ENCODE assay signal across 8 cellular contexts in genomic region chr19:43638991-43639494, GRCh38. TPM values are rescaled to one million over a fixed set of nuclear protein-coding genes. Genes with fewer than 3 reads are reported as not detected.
DNase-seq lines count a peak whose midpoint lies in the region; ATAC-seq and TF ChIP-seq lines count a peak whose summit lies in the region.

No MANE protein-coding gene starts in this region.

- POLR2A ChIA-PET in T-cell (lab: Charles Lee), result no interaction called here

- H3K27ac Mint-ChIP-seq in T-cell, result no peak overlapping the region

- peaks cover 7% of the 10 kb centered on the region for H3K4me1 ChIP-seq in rectal smooth muscle tissue (ENCODE audit: control insufficient read depth, insufficient read depth, low read length)

- H3K9ac ChIP-seq in rectal smooth muscle tissue (ENCODE audit: low read length), result peak overlapping the region; percentile 5

- H3K4me3 Mint-ChIP-seq in T-cell, result peak overlapping the region; percentile 70 to 89 (median 80)

- H3K9me3 Mint-ChIP-seq in T-cell, result no peaks in the 10 kb centered on the region

- no peak overlapping the region for H3K27ac ChIP-seq in rectal smooth muscle tissue (ENCODE audit: low read depth, low read length)

- ATAC-seq in T-cell (replicated peaks in 1 of 4) (no peak), GM18517 (IDR thresholded peaks at IDR 0.05; ENCODE audit: unreplicated experiment) (no peak), esophagus mucosa (no peak)

- peaks cover 9 to 22% (median 9%) of the 10 kb centered on the region in 3 donors for H3K4me1 Mint-ChIP-seq in T-cell

- H3K36me3 Mint-ChIP-seq in T-cell, result no peaks in the 10 kb centered on the region

- CTCF ChIA-PET in T-cell (lab: Charles Lee), result no interaction called here

- no peak for TF ChIP-seq CTCF in fibroblast of villous mesenchyme (IDR thresholded peaks at IDR 0.05; ENCODE audit: insufficient read depth, low read depth, low read length)

- 0 out of 2 replicates have a peak overlapping the region, but pooled peaks have one; percentile 3 for H3K4me3 ChIP-seq in GM08714 (ENCODE audit: low read length)
- H3K4me3 ChIP-seq in fibroblast of villous mesenchyme (ENCODE audit: low read depth, low read length), result peak overlapping the region; percentile 35
- H3K4me3 ChIP-seq in rectal smooth muscle tissue (ENCODE audit: low read length), result peak overlapping the region; percentile 38

- H3K27me3 ChIP-seq in rectal smooth muscle tissue (ENCODE audit: control insufficient read depth, insufficient read depth, low read length), result peaks cover 11% of the 10 kb centered on the region

- peaks cover 18 to 36% of the 10 kb centered on the region in 2 donors for H3K27me3 Mint-ChIP-seq in T-cell

- DNase-seq in T-cell, result no peak
- no peak for DNase-seq in fibroblast of villous mesenchyme (ENCODE audit: low read depth)
- DNase-seq in HT-29 (ENCODE audit: low spot score), result no peak
- DNase-seq in GM03348 (ENCODE audit: low spot score), result no peak

- H3K36me3 ChIP-seq in rectal smooth muscle tissue (ENCODE audit: control insufficient read depth, insufficient read depth, low read length), result no peaks in the 10 kb centered on the region

RNA-seq across cellular contexts. Expression of gene CADM4, which starts 0.6 kb away (rescaled TPM):
- total RNA-seq in T-cell (under 1 TPM; 0.16 to 0.61 (median 0.45) TPM), fibroblast of villous mesenchyme (7.7 and 22.0 TPM in 2 replicates), esophagus mucosa (13.0 TPM)
- total RNA-seq in HT-29 (2014; rRNA removed; shearing (Covaris generic)), result 2.7 and 6.4 TPM in 2 replicates

RNA-seq across cellular contexts. Expression of gene ZNF428, which starts 19.6 kb away (rescaled TPM):
- 10 to 100 TPM; 28.9 to 35.2 (median 34.5) TPM for total RNA-seq in T-cell
- total RNA-seq in fibroblast of villous mesenchyme, result 25.0 and 31.9 TPM in 2 replicates
- 92.9 and 100 TPM in 2 replicates for total RNA-seq in HT-29 (2014; rRNA removed; shearing (Covaris generic))
- 14.9 TPM for total RNA-seq in esophagus mucosa

RNA-seq across cellular contexts. Expression of gene SRRM5, which starts 27.2 kb away (rescaled TPM):
- total RNA-seq in T-cell (1 to 10 TPM in 4 of 5 donors, under 1 TPM in 1; 0.55 to 1.6 (median 1.2) TPM), fibroblast of villous mesenchyme (under 0.01 TPM in 2 replicates), esophagus mucosa (0.12 TPM)
- 0.50 and 0.74 TPM in 2 replicates for total RNA-seq in HT-29 (2014; rRNA removed; shearing (Covaris generic))

RNA-seq across cellular contexts. Expression of gene PLAUR, which starts 30.9 kb away (rescaled TPM):
- total RNA-seq in T-cell (1 to 10 TPM; 3.0 to 7.7 (median 4.2) TPM), fibroblast of villous mesenchyme (56.6 and 76.3 TPM in 2 replicates), esophagus mucosa (5.8 TPM)
- total RNA-seq in HT-29 (2014; rRNA removed; shearing (Covaris generic)), result 174 and 190 TPM in 2 replicates

RNA-seq across cellular contexts. Expression of gene ZNF576, which starts 42.6 kb away (rescaled TPM):
- total RNA-seq in T-cell, result 10 to 100 TPM in 3 of 5 donors, 1 to 10 TPM in 2; 5.4 to 19.6 (median 16.9) TPM
- total RNA-seq in fibroblast of villous mesenchyme, result 9.0 and 9.9 TPM in 2 replicates
- total RNA-seq in HT-29 (2014; rRNA removed; shearing (Covaris generic)), result 29.6 and 41.8 TPM in 2 replicates
- total RNA-seq in esophagus mucosa, result 12.4 TPM
